25 cellular contexts compared by ENCODE assay signal in the genomic region with DNA sequence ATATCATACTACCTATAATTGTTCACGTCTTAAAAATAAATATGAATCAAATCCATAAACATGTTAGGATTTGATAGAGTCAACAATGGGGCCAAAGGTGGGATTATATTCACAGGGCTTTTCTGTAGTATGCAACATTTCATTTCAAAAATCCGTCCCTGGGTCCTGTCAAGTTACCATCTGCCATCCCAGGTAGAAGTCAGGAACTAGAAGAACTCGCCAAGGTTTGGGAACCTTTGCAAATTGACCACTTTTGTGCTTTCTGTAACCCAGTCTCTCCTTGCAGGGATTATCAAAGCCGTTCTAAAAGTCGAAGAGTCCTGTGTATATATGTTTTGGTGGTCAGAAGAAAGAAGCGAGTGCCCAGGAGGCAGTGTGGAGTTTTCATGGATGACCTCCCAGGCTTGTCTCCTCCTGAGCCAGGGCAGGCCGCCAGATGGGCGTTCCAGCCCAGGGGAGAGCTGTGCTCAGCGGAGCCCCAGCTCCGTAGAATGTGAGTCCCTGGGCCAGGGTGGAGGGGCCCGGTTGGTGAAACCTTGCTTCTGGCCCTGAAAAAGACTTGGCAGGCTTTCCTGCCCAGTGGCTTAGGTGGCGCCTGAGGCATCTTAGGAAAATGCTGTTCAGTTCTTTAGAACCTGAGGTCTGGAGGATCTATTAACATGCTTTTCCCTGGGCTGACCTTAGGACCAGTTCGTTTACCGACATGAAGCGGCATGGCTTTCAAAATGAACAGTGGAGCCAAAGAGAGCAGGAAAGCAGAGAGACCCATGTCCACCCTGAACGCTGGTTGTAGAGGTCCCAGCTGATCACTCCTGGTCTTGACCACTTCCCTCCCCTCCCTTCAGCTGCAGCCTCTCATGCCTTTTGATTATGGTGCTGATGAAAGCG.
DNase-seq lines count a peak whose midpoint lies in the region; ATAC-seq and TF ChIP-seq lines count a peak whose summit lies in the region.
"Had no signal": no experiment of that assay in that cellular context is flagged by ENCODE, and none has a peak within 500 bp of the region (broad histone marks: within the 10 kb centered on the region; RNA-seq: fewer than 3 reads in every experiment).

No MANE protein-coding gene starts in this region.

- peak; percentile 10 for DNase-seq in CD14-positive monocyte (ENCODE audit: low spot score)
- DNase-seq in MG63, result peak; percentile 36
- peak; percentile 62 for DNase-seq in cardiac septum (ENCODE audit: low spot score)
- peak; percentile 60 to 73 (median 62) for DNase-seq in right lobe of liver
- DNase-seq in nephron progenitor cell, result no peak
- DNase-seq in HT-29 (ENCODE audit: low spot score), result no peak
- DNase-seq in activated naive CD8-positive, alpha-beta T cell treated with anti-CD3 and anti-CD28 coated beads, Interleukin-2, amount 50 U/mL, for 24 hours, result no peak
- DNase-seq: activated CD4-positive, alpha-beta T cell treated with anti-CD3 and anti-CD28 coated beads, Interleukin-2, amount 10 ng/mL, durations not matched to agents 24 days and 14 days; activated naive CD8-positive, alpha-beta T cell treated with anti-CD3 and anti-CD28 coated beads, Interleukin-2, amount 10 ng/mL, durations not matched to agents 7 days and 5 days; body of pancreas; effector CD8-positive, alpha-beta T cell; esophagus squamous epithelium; midbrain; NCI-H1694 treated with DMSO at 0.1 percent for 48 hours; NCI-H82; posterior cingulate gyrus; SJCRH30; stimulated activated CD4-positive, alpha-beta T cell treated with anti-CD3 and anti-CD28 coated beads, Interleukin-1b, Interleukin-23, amount 100 ng/mL, for 48 hours; T-helper 1 cell; testis had no signal

- no peak for TF ChIP-seq POLR2A in right lobe of liver (IDR thresholded peaks at IDR 0.05)

- H3K4me3 Mint-ChIP-seq in CD14-positive monocyte, result no peak overlapping the region
- no peak overlapping the region for H3K4me3 Mint-ChIP-seq in nephron progenitor cell
- H3K4me3 Mint-ChIP-seq in activated naive CD8-positive, alpha-beta T cell treated with anti-CD3 and anti-CD28 coated beads, Interleukin-2, amount 50 U/mL, for 24 hours, result no peak overlapping the region
- H3K4me3 Mint-ChIP-seq: activated CD4-positive, alpha-beta T cell treated with anti-CD3 and anti-CD28 coated beads, Interleukin-2, amount 10 ng/mL, durations not matched to agents 24 days and 14 days; activated naive CD8-positive, alpha-beta T cell treated with anti-CD3 and anti-CD28 coated beads, Interleukin-2, amount 10 ng/mL, durations not matched to agents 7 days and 5 days; stimulated activated effector memory CD8-positive, alpha-beta T cell treated with anti-CD3 and anti-CD28 coated beads, Interleukin-12 subunit alpha, Interleukin-12 subunit beta, amount 100 ng/mL, for 72 hours had no signal

- no peaks in the 10 kb centered on the region for H3K4me1 ChIP-seq in right lobe of liver
- H3K4me1 ChIP-seq: body of pancreas, HAP-1, SJCRH30, testis, vagina had no signal

- H3K4me1 Mint-ChIP-seq in CD14-positive monocyte (no peaks in the 10 kb centered on the region), nephron progenitor cell (peaks cover 48% of the 10 kb centered on the region)
- H3K4me1 Mint-ChIP-seq in activated naive CD8-positive, alpha-beta T cell treated with anti-CD3 and anti-CD28 coated beads, Interleukin-2, amount 50 U/mL, for 24 hours, result peaks cover 8% of the 10 kb centered on the region
- H3K4me1 Mint-ChIP-seq: activated CD4-positive, alpha-beta T cell treated with anti-CD3 and anti-CD28 coated beads, Interleukin-2, amount 10 ng/mL, durations not matched to agents 24 days and 14 days; activated naive CD8-positive, alpha-beta T cell treated with anti-CD3 and anti-CD28 coated beads, Interleukin-2, amount 10 ng/mL, durations not matched to agents 7 days and 5 days; stimulated activated effector memory CD8-positive, alpha-beta T cell treated with anti-CD3 and anti-CD28 coated beads, Interleukin-12 subunit alpha, Interleukin-12 subunit beta, amount 100 ng/mL, for 72 hours had no signal

- H3K27ac Mint-ChIP-seq in CD14-positive monocyte (no peak overlapping the region), nephron progenitor cell (no peak overlapping the region)
- no peak overlapping the region for H3K27ac Mint-ChIP-seq in activated naive CD8-positive, alpha-beta T cell treated with anti-CD3 and anti-CD28 coated beads, Interleukin-2, amount 50 U/mL, for 24 hours
- H3K27ac Mint-ChIP-seq: activated CD4-positive, alpha-beta T cell treated with anti-CD3 and anti-CD28 coated beads, Interleukin-2, amount 10 ng/mL, durations not matched to agents 24 days and 14 days; activated naive CD8-positive, alpha-beta T cell treated with anti-CD3 and anti-CD28 coated beads, Interleukin-2, amount 10 ng/mL, durations not matched to agents 7 days and 5 days; stimulated activated effector memory CD8-positive, alpha-beta T cell treated with anti-CD3 and anti-CD28 coated beads, Interleukin-12 subunit alpha, Interleukin-12 subunit beta, amount 100 ng/mL, for 72 hours had no signal

- TF ChIP-seq CTCF in CD14-positive monocyte (IDR thresholded peaks at IDR 0.05), result no peak
- TF ChIP-seq CTCF in right lobe of liver (IDR thresholded peaks at IDR 0.05), result no peak
- no peak for TF ChIP-seq CTCF in nephron progenitor cell (IDR thresholded peaks at IDR 0.05)

- no peaks in the 10 kb centered on the region for H3K36me3 ChIP-seq in MG63
- H3K36me3 ChIP-seq in right lobe of liver, result no peaks in the 10 kb centered on the region
- H3K36me3 ChIP-seq: esophagus squamous epithelium, gastroesophageal sphincter, HAP-1, SJCRH30, vagina had no signal

- 91% methylated on average over 7 of the region's 17 CpGs for WGBS in right lobe of liver (ENCODE audit: insufficient coverage, low coverage, low lambda C conversion rate, missing lambda C conversion rate)

- H3K36me3 Mint-ChIP-seq in CD14-positive monocyte, result no peaks in the 10 kb centered on the region
- H3K36me3 Mint-ChIP-seq in nephron progenitor cell (ENCODE audit: low read depth), result no peaks in the 10 kb centered on the region
- no peaks in the 10 kb centered on the region for H3K36me3 Mint-ChIP-seq in activated naive CD8-positive, alpha-beta T cell treated with anti-CD3 and anti-CD28 coated beads, Interleukin-2, amount 50 U/mL, for 24 hours (ENCODE audit: low read depth)
- H3K36me3 Mint-ChIP-seq: activated naive CD8-positive, alpha-beta T cell treated with anti-CD3 and anti-CD28 coated beads, Interleukin-2, amount 10 ng/mL, durations not matched to agents 7 days and 5 days; stimulated activated effector memory CD8-positive, alpha-beta T cell treated with anti-CD3 and anti-CD28 coated beads, Interleukin-12 subunit alpha, Interleukin-12 subunit beta, amount 100 ng/mL, for 72 hours had no signal

- no peaks in the 10 kb centered on the region for H3K27me3 ChIP-seq in MG63
- no peaks in the 10 kb centered on the region for H3K27me3 ChIP-seq in right lobe of liver
- H3K27me3 ChIP-seq: body of pancreas, esophagus squamous epithelium, gastroesophageal sphincter, SJCRH30, testis, vagina had no signal

- no peaks in the 10 kb centered on the region for H3K9me3 ChIP-seq in MG63
- H3K9me3 ChIP-seq in right lobe of liver, result no peaks in the 10 kb centered on the region
- H3K9me3 ChIP-seq: body of pancreas, esophagus squamous epithelium, gastroesophageal sphincter, HAP-1, SJCRH30, testis, vagina had no signal

- H3K27me3 Mint-ChIP-seq in CD14-positive monocyte (ENCODE audit: low read depth in 3 of 3), result peaks cover 0 to 3% (median 0%) of the 10 kb centered on the region in 3 donors
- H3K27me3 Mint-ChIP-seq in nephron progenitor cell (ENCODE audit: low read depth, poor library complexity), result peaks cover 13% of the 10 kb centered on the region
- H3K27me3 Mint-ChIP-seq in activated naive CD8-positive, alpha-beta T cell treated with anti-CD3 and anti-CD28 coated beads, Interleukin-2, amount 50 U/mL, for 24 hours, result peaks cover 4% of the 10 kb centered on the region

- no peak overlapping the region for H3K27ac ChIP-seq in right lobe of liver
- H3K27ac ChIP-seq: body of pancreas, esophagus squamous epithelium, gastroesophageal sphincter, SJCRH30, testis, vagina had no signal

- H3K4me3 ChIP-seq in MG63 (no peak overlapping the region), right lobe of liver (peak overlapping the region in 1 of 3 donors; percentile 31)
- H3K4me3 ChIP-seq: body of pancreas, esophagus squamous epithelium, gastroesophageal sphincter, HAP-1, SJCRH30, testis, vagina had no signal

- intact Hi-C loops in CD14-positive monocyte (cut with micrococcal nuclease) (no loop called here), cardiac septum (cut with DNase I) (no loop called here), right lobe of liver (cut with DNase I) (loop anchor here in 1 of 2 donors (10.0 kb wide), 1 partner anchor 698 kb away; no protein-coding TSS in a partner anchor)

- ATAC-seq in right lobe of liver (peak; percentile 80 to 87 (median 84)), GM18517 (IDR thresholded peaks at IDR 0.05; ENCODE audit: unreplicated experiment) (no peak)
- no peak for ATAC-seq in activated naive CD8-positive, alpha-beta T cell treated with anti-CD3 and anti-CD28 coated beads, Interleukin-2, amount 50 U/mL, for 24 hours
- ATAC-seq: body of pancreas; gastroesophageal sphincter; stimulated activated effector memory CD8-positive, alpha-beta T cell treated with anti-CD3 and anti-CD28 coated beads, Interleukin-12 subunit alpha, Interleukin-12 subunit beta, amount 100 ng/mL, for 72 hours had no signal

- peaks cover 0 to 2% (median 0%) of the 10 kb centered on the region in 7 donors for H3K9me3 Mint-ChIP-seq in CD14-positive monocyte
- no peaks in the 10 kb centered on the region for H3K9me3 Mint-ChIP-seq in nephron progenitor cell
- no peaks in the 10 kb centered on the region for H3K9me3 Mint-ChIP-seq in activated naive CD8-positive, alpha-beta T cell treated with anti-CD3 and anti-CD28 coated beads, Interleukin-2, amount 50 U/mL, for 24 hours
- H3K9me3 Mint-ChIP-seq: activated CD4-positive, alpha-beta T cell treated with anti-CD3 and anti-CD28 coated beads, Interleukin-2, amount 10 ng/mL, durations not matched to agents 24 days and 14 days; activated naive CD8-positive, alpha-beta T cell treated with anti-CD3 and anti-CD28 coated beads, Interleukin-2, amount 10 ng/mL, durations not matched to agents 7 days and 5 days; stimulated activated effector memory CD8-positive, alpha-beta T cell treated with anti-CD3 and anti-CD28 coated beads, Interleukin-12 subunit alpha, Interleukin-12 subunit beta, amount 100 ng/mL, for 72 hours had no signal

Comparison
In these comparisons a context has a peak if more than half of its experiments do, and no peak if none do; other contexts are left out.
1. DNase-seq: peak in CD14-positive monocyte (single experiment), MG63 (single experiment), cardiac septum (single experiment) and right lobe of liver (3 of 3); none in nephron progenitor cell (single experiment), HT-29 (single experiment) and activated naive CD8-positive, alpha-beta T cell treated with anti-CD3 and anti-CD28 coated beads, Interleukin-2, amount 50 U/mL, for 24 hours (single experiment).
2. ATAC-seq: peak in right lobe of liver (4 of 4); none in GM18517 (single experiment) and activated naive CD8-positive, alpha-beta T cell treated with anti-CD3 and anti-CD28 coated beads, Interleukin-2, amount 50 U/mL, for 24 hours (single experiment).